ENCODE assay signal across 8 cellular contexts in the genomic region with DNA sequence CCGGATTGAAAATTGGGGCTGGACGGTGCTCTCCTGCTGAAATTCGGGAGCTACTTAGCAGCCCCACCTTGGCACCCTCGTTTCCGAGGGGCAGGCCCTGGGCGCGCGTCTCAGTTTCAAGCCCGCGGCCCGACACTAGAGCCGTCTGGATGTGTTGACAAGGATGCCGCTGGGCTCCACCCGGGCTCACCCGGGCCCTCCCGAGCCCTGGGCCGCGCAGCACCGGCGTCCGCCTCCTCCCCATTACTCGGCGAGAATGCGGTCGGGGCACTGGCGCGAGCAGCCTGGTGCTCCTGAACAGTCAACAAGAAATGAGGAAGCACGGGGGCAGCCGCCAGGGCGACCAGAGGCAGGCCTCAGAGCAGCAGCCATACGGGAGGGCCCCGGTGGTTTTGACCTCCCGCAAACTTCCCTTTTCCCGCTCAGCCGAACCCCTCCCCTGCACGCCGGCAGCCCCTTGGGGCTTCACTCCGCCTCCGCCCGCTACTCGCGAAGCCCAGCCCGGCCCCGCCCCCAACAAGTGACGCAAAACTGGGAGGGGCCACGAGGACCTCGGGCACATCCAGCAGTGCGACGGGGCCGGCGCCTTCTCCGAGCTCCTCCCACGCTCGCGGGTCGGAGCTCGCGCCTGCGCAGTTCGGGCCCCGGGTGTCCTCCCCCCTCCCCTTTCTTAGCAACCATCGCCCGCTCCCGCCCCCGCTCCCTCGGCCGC. TPM values are rescaled to one million over a fixed set of nuclear protein-coding genes. Genes with fewer than 3 reads are reported as not detected.
DNase-seq lines count a peak whose midpoint lies in the region; ATAC-seq and TF ChIP-seq lines count a peak whose summit lies in the region.

No MANE protein-coding gene starts in this region.

- peak overlapping the region; percentile 84 for H3K4me2 ChIP-seq in GM23338

- peaks cover 6% of the 10 kb centered on the region; the same call in 1 of the 2 replicates for H4K20me1 ChIP-seq in GM23338 (replicated peaks; ENCODE audit: insufficient read depth)

- H3K4me3 ChIP-seq in GM23338, result peak overlapping the region; percentile 60

- peaks cover 7% of the 10 kb centered on the region for H3K27me3 Mint-ChIP-seq in GM23338 (ENCODE audit: insufficient read depth, low read depth, poor library complexity)
- H3K27me3 Mint-ChIP-seq in activated T-helper 2 cell treated with anti-CD3 and anti-CD28 coated beads, Interferon-gamma antibody, Interleukin-2, Interleukin-4, amounts not matched to agents 10 μg/mL and 5 μg/mL and 100 μg/mL, durations not matched to agents 14 hours and 24 hours and 36 hours (ENCODE audit: low read depth), result no peaks in the 10 kb centered on the region
- H3K27me3 Mint-ChIP-seq in natural killer cell treated with Interleukin-12 subunit alpha and Interleukin-12 subunit beta and Interleukin-15 and Interleukin-18, amount 100 ng/mL, for 72 hours, result no peaks in the 10 kb centered on the region

- peak overlapping the region; percentile 89 for H3K27ac ChIP-seq in GM23338 (ENCODE audit: low read depth)

- peaks cover 12% of the 10 kb centered on the region for H3K4me1 Mint-ChIP-seq in GM23338
- peaks cover 49% of the 10 kb centered on the region for H3K4me1 Mint-ChIP-seq in activated T-helper 2 cell treated with anti-CD3 and anti-CD28 coated beads, Interferon-gamma antibody, Interleukin-2, Interleukin-4, amounts not matched to agents 10 μg/mL and 5 μg/mL and 100 μg/mL, durations not matched to agents 14 hours and 24 hours and 36 hours (ENCODE audit: low read depth)
- peaks cover 44 to 63% of the 10 kb centered on the region in 2 donors for H3K4me1 Mint-ChIP-seq in natural killer cell treated with Interleukin-12 subunit alpha and Interleukin-12 subunit beta and Interleukin-15 and Interleukin-18, amount 100 ng/mL, for 72 hours (ENCODE audit: low read depth in 2 of 2)

- no peak overlapping the region; the same call in 1 of the 2 replicates for H3K27ac Mint-ChIP-seq in GM23338
- H3K27ac Mint-ChIP-seq in activated T-helper 2 cell treated with anti-CD3 and anti-CD28 coated beads, Interferon-gamma antibody, Interleukin-2, Interleukin-4, amounts not matched to agents 10 μg/mL and 5 μg/mL and 100 μg/mL, durations not matched to agents 14 hours and 24 hours and 36 hours, result peak overlapping the region; percentile 96
- peak overlapping the region; percentile 90 to 91 for H3K27ac Mint-ChIP-seq in natural killer cell treated with Interleukin-12 subunit alpha and Interleukin-12 subunit beta and Interleukin-15 and Interleukin-18, amount 100 ng/mL, for 72 hours

- no peak for TF ChIP-seq CTCF in GM23338 (conservative IDR thresholded peaks at IDR 0.05; ENCODE audit: low read depth in 2 of 2)

- no peaks in the 10 kb centered on the region for H3K9me2 ChIP-seq in GM23338 (ENCODE audit: insufficient read depth)

- H2AFZ ChIP-seq in GM23338, result peak overlapping the region; percentile 91

- no peaks in the 10 kb centered on the region for H3K27me3 ChIP-seq in GM23338 (ENCODE audit: insufficient read depth)

- DNase-seq in EL (peak; percentile 98), GM23338 (ENCODE audit: low spot score) (peak; percentile 98), LHCN-M2 (ENCODE audit: low read depth) (peak; percentile 97), RPMI7951 (ENCODE audit: low read depth) (peak; percentile 95), fibroblast of peridontal ligament (ENCODE audit: extremely low read depth) (peak; percentile 95)
- DNase-seq in activated T-helper 2 cell treated with anti-CD3 and anti-CD28 coated beads, Interferon-gamma antibody, Interleukin-2, Interleukin-4, amounts not matched to agents 10 μg/mL and 5 μg/mL and 100 μg/mL, durations not matched to agents 14 hours and 24 hours and 36 hours (ENCODE audit: low spot score), result peak; percentile 99
- DNase-seq in natural killer cell treated with Interleukin-12 subunit alpha and Interleukin-12 subunit beta and Interleukin-15 and Interleukin-18, amount 100 ng/mL, for 72 hours (ENCODE audit: low spot score), result peak; percentile 100
- peak; percentile 98 for DNase-seq in stimulated activated naive CD4-positive, alpha-beta T cell treated with Interleukin-2 at 50 U/mL for 16 hours (lab: John Stamatoyannopoulos, UW)

- peak overlapping the region; percentile 72 for H3K4me3 Mint-ChIP-seq in GM23338
- H3K4me3 Mint-ChIP-seq in activated T-helper 2 cell treated with anti-CD3 and anti-CD28 coated beads, Interferon-gamma antibody, Interleukin-2, Interleukin-4, amounts not matched to agents 10 μg/mL and 5 μg/mL and 100 μg/mL, durations not matched to agents 14 hours and 24 hours and 36 hours (ENCODE audit: low read depth), result peak overlapping the region; percentile 68
- H3K4me3 Mint-ChIP-seq in natural killer cell treated with Interleukin-12 subunit alpha and Interleukin-12 subunit beta and Interleukin-15 and Interleukin-18, amount 100 ng/mL, for 72 hours, result peak overlapping the region; percentile 67

- intact Hi-C loops in activated T-helper 2 cell treated with anti-CD3 and anti-CD28 coated beads, Interferon-gamma antibody, Interleukin-2, Interleukin-4, amounts not matched to agents 10 μg/mL and 5 μg/mL and 100 μg/mL, durations not matched to agents 14 hours and 24 hours and 36 hours (cut with micrococcal nuclease), result loop anchor here (1.0 to 5.0 kb wide), 7 partner anchors 12 to 1217 kb away; a partner anchor contains a TSS

- H3K4me1 ChIP-seq in GM23338 (ENCODE audit: insufficient read depth), result peaks cover 14% of the 10 kb centered on the region

- H3K9me3 Mint-ChIP-seq in GM23338, result peaks cover 30% of the 10 kb centered on the region
- peaks cover 26% of the 10 kb centered on the region for H3K9me3 Mint-ChIP-seq in activated T-helper 2 cell treated with anti-CD3 and anti-CD28 coated beads, Interferon-gamma antibody, Interleukin-2, Interleukin-4, amounts not matched to agents 10 μg/mL and 5 μg/mL and 100 μg/mL, durations not matched to agents 14 hours and 24 hours and 36 hours
- H3K9me3 Mint-ChIP-seq in natural killer cell treated with Interleukin-12 subunit alpha and Interleukin-12 subunit beta and Interleukin-15 and Interleukin-18, amount 100 ng/mL, for 72 hours, result no peaks in the 10 kb centered on the region

- H3K79me2 ChIP-seq in GM23338 (replicated peaks; ENCODE audit: insufficient read depth), result peaks cover 25% of the 10 kb centered on the region

- peaks cover 13% of the 10 kb centered on the region; the same call in 1 of the 2 replicates for H3F3A ChIP-seq in GM23338 (replicated peaks; ENCODE audit: low read depth)

- H3K36me3 ChIP-seq in GM23338 (ENCODE audit: insufficient read depth), result peaks cover 20% of the 10 kb centered on the region; the same call in 1 of the 2 replicates

- H3K36me3 Mint-ChIP-seq in GM23338 (ENCODE audit: low read depth), result peaks cover 32% of the 10 kb centered on the region
- peaks cover 64% of the 10 kb centered on the region for H3K36me3 Mint-ChIP-seq in activated T-helper 2 cell treated with anti-CD3 and anti-CD28 coated beads, Interferon-gamma antibody, Interleukin-2, Interleukin-4, amounts not matched to agents 10 μg/mL and 5 μg/mL and 100 μg/mL, durations not matched to agents 14 hours and 24 hours and 36 hours (ENCODE audit: low read depth)
- peaks cover 19% of the 10 kb centered on the region for H3K36me3 Mint-ChIP-seq in natural killer cell treated with Interleukin-12 subunit alpha and Interleukin-12 subunit beta and Interleukin-15 and Interleukin-18, amount 100 ng/mL, for 72 hours

- peak; percentile 80 for ATAC-seq in GM23338
- peak; percentile 94 to 97 for ATAC-seq in natural killer cell treated with Interleukin-12 subunit alpha and Interleukin-12 subunit beta and Interleukin-15 and Interleukin-18, amount 100 ng/mL, for 72 hours

TF ChIP-seq in GM23338, 12 proteins besides CTCF, POLR2A, EP300 and RAD21:
- TF ChIP-seq CREB1 (CRISPR knock-in tag; IDR thresholded peaks at IDR 0.05; ENCODE audit: low read depth) (peak; percentile 87), ZNF331 (CRISPR knock-in tag; IDR thresholded peaks at IDR 0.05; ENCODE audit: low read depth) (no peak), STAT1 (IDR thresholded peaks at IDR 0.05; ENCODE audit: unreplicated experiment) (no peak), POLR2AphosphoS5 (IDR thresholded peaks at IDR 0.05; ENCODE audit: low read depth) (peak; percentile 94)
- TF ChIP-seq, protein P1, sequence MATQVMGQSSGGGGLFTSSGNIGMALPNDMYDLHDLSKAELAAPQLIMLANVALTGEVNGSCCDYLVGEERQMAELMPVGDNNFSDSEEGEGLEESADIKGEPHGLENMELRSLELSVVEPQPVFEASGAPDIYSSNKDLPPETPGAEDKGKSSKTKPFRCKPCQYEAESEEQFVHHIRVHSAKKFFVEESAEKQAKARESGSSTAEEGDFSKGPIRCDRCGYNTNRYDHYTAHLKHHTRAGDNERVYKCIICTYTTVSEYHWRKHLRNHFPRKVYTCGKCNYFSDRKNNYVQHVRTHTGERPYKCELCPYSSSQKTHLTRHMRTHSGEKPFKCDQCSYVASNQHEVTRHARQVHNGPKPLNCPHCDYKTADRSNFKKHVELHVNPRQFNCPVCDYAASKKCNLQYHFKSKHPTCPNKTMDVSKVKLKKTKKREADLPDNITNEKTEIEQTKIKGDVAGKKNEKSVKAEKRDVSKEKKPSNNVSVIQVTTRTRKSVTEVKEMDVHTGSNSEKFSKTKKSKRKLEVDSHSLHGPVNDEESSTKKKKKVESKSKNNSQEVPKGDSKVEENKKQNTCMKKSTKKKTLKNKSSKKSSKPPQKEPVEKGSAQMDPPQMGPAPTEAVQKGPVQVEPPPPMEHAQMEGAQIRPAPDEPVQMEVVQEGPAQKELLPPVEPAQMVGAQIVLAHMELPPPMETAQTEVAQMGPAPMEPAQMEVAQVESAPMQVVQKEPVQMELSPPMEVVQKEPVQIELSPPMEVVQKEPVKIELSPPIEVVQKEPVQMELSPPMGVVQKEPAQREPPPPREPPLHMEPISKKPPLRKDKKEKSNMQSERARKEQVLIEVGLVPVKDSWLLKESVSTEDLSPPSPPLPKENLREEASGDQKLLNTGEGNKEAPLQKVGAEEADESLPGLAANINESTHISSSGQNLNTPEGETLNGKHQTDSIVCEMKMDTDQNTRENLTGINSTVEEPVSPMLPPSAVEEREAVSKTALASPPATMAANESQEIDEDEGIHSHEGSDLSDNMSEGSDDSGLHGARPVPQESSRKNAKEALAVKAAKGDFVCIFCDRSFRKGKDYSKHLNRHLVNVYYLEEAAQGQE (IDR thresholded peaks at IDR 0.05; ENCODE audit: unreplicated experiment), result peak; percentile 10

RNA-seq across cellular contexts. Expression of a gene that starts 0.4 kb away (rescaled TPM):
- total RNA-seq in GM23338 (2014; rRNA removed; shearing (Covaris generic)), result 54.8 and 81.8 TPM in 2 replicates
- 26.8 and 32.3 TPM in 2 replicates for polyA plus RNA-seq in GM23338 (2016; fragmentation: Nextera tagmentation; extraction: Ambion mirVana)
- 23.1 and 27.0 TPM in 2 replicates for total RNA-seq in LHCN-M2 (2014; rRNA removed)
- 56.1 TPM for polyA plus RNA-seq in LHCN-M2 (2012)
- 13.5 and 24.9 TPM in 2 replicates for total RNA-seq in RPMI7951 (2014; rRNA removed; shearing (Covaris generic))
- 90.5 and 92.2 TPM in 2 replicates for total RNA-seq in activated T-helper 2 cell treated with anti-CD3 and anti-CD28 coated beads, Interferon-gamma antibody, Interleukin-2, Interleukin-4, amounts not matched to agents 10 μg/mL and 5 μg/mL and 100 μg/mL, durations not matched to agents 14 hours and 24 hours and 36 hours
- total RNA-seq in natural killer cell treated with Interleukin-12 subunit alpha and Interleukin-12 subunit beta and Interleukin-15 and Interleukin-18, amount 100 ng/mL, for 72 hours, result 100 to 1,000 TPM in 1 of 2 donors, 10 to 100 TPM in 1; 91.6 to 117 TPM

Comparison
In these comparisons a context has a peak if more than half of its experiments do, and no peak if none do; other contexts are left out.
1. Peak in every context shown above with its lines: DNase-seq, ATAC-seq, H3K4me3 ChIP-seq and H3K27ac ChIP-seq.